27 cellular contexts compared by ENCODE assay signal in the genomic region with DNA sequence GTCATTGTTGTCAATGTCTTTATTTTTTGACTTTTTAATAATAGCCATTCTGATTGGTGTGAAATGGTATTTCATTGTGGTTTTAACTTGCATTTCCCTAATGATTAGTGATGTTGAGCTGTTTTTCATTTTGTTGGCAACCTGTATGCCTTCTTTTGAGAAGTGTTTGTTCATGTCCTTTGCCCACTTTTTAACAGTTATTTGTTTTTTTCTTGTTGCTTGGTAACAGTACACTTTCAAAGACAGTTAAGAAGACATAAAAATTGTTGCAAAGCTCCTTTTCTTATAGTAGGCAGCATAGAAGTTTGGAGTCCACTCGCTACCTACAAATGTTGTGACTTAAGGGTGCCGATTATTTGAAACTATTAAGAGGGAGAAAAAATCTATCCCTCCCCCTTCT.
"Had no signal": no experiment of that assay in that cellular context is flagged by ENCODE, and none has a peak within 500 bp of the region (broad histone marks: within the 10 kb centered on the region; RNA-seq: fewer than 3 reads in every experiment).

No MANE protein-coding gene starts in this region.

- DNase-seq: activated CD4-positive, alpha-beta T cell treated with anti-CD3 and anti-CD28 coated beads for 48 hours; activated CD4-positive, alpha-beta T cell treated with anti-CD3 and anti-CD28 coated beads, Interleukin-2, amount 50 U/mL, for 48 hours; activated CD8-positive, alpha-beta memory T cell treated with anti-CD3 and anti-CD28 coated beads for 24 hours; activated effector memory CD4-positive, alpha-beta T cell treated with Interleukin-2 at 50 U/mL for 16 hours; activated naive CD4-positive, alpha-beta T cell treated with Interleukin-2 at 50 U/mL for 16 hours; anterior cingulate cortex; cerebellar nuclear complex; colonic mucosa; effector CD8-positive, alpha-beta T cell; esophagus squamous epithelium; hippocampal formation; left cardiac atrium; naive thymus-derived CD8-positive, alpha-beta T cell; nucleus accumbens; pancreas; sigmoid colon; stimulated activated CD4-positive, alpha-beta T cell treated with anti-CD3 and anti-CD28 coated beads, Interleukin-4, amount 100 ng/mL, for 24 hours; T-helper 9 cell; trophoblast cell; uterus; WERI-Rb-1 had no signal

- ATAC-seq: activated CD4-positive, CD25-positive, alpha-beta regulatory T cell treated with anti-CD3 and anti-CD28 coated beads, Interleukin-2, amount 50 U/mL, for 24 hours; gastroesophageal sphincter; left cardiac atrium; naive thymus-derived CD8-positive, alpha-beta T cell; pancreas; stimulated activated effector memory CD8-positive, alpha-beta T cell treated with anti-CD3 and anti-CD28 coated beads, Interleukin-12 subunit alpha, Interleukin-12 subunit beta, amount 100 ng/mL, for 72 hours had no signal

- H3K4me3 ChIP-seq: cardiac muscle cell, colonic mucosa, esophagus squamous epithelium, gastroesophageal sphincter, pancreas, prostate gland, sigmoid colon, thoracic aorta, uterus had no signal
